ENCODE assay signal across 14 cellular contexts in the genomic region with DNA sequence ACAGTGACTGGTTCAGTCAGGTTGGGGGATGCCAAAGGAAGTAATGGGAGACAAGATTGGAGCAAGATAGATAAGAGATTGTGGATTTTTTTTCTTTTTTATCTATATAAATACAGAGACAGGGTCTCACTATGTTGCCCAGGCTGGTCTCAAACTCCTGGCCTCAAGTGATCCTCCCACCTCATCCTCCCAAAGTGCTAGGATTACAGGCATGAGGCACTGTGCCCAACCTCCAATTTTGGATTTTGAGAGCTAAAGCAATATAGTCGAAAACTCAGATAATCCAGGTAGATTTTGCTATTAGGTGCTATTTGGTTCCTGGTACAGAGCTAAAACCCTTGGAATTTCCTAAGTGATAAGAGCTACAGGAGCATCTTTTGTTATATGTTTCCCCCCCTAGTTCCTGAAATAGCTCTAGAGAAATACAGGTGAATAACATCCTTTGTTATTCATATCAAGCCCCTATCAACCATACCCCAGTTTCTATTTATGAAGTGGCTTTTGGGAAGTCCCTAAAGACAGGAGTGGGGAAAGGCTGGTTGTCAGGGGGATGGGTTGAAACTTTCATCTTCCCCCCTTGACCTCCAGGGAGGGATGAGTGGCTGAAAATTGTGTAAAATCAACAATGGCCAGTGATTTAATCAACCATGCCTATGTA.
DNase-seq lines count a peak whose midpoint lies in the region; ATAC-seq, FAIRE-seq and TF ChIP-seq lines count a peak whose summit lies in the region.
"Had no signal": no experiment of that assay in that cellular context is flagged by ENCODE, and none has a peak within 500 bp of the region (broad histone marks: within the 10 kb centered on the region; RNA-seq: fewer than 3 reads in every experiment).

No MANE protein-coding gene starts in this region.

- H4K20me1 ChIP-seq in H1 (replicated peaks in 1 of 2; ENCODE audit: control insufficient read depth in 1 of 2, insufficient read depth in 2 of 2, low read length in 2 of 2): no peaks in the 10 kb centered on the region
- H4K20me1 ChIP-seq: BLaER1 treated with 17β-estradiol and CSF1 and Interleukin-3, amounts not matched to agents 10 nM and 100 nM had no signal

- H3K4me2 ChIP-seq in H1 (ENCODE audit: insufficient read depth in 1 of 2, low read depth in 2 of 2, low read length in 2 of 2): no peak overlapping the region
- no peak overlapping the region for H3K4me2 ChIP-seq in trophoblast cell (ENCODE audit: low read length)

- WGBS in H1 (ENCODE audit: extremely low coverage in 1 of 2, insufficient coverage in 1 of 2, insufficient read length in 1 of 2, insufficient replicate concordance in 2 of 2, low coverage in 1 of 2, low lambda C conversion rate in 2 of 2, missing lambda C conversion rate in 1 of 2), 2 experiments: 80% methylated on average over 1 of the region's 1 CpG; no CpG with 5 or more reads in 1 of the 2 experiments
- no CpG with 5 or more reads among the region's 1 CpG for WGBS in trophoblast cell (ENCODE audit: extremely low coverage, insufficient coverage, insufficient read length)

- H4K5ac ChIP-seq in H1 (ENCODE audit: insufficient read length, low read depth, low read length): peak overlapping the region; percentile 2

- H3K27ac ChIP-seq in H1 (ENCODE audit: low read depth, low read length) (peak overlapping the region; percentile 38; the same call in 1 of the 2 replicates), trophoblast cell (ENCODE audit: low read depth, low read length) (no peak overlapping the region), caudate nucleus (ENCODE audit: low read depth, low read length) (no peak overlapping the region)

- H2AK5ac ChIP-seq in H1 (ENCODE audit: low read depth, low read length): no peak overlapping the region; the same call in 1 of the 2 replicates
- no peak overlapping the region for H2AK5ac ChIP-seq in trophoblast cell (ENCODE audit: low read length)

- POLR2A ChIA-PET in H1 (lab: Charles Lee; ENCODE audit: partially characterized antibody): no interaction called here

- 0 out of 2 replicates have a peak overlapping the region, but pooled peaks have one; percentile 66 for H2BK15ac ChIP-seq in H1 (ENCODE audit: low read length)

- H2AFZ ChIP-seq in H1 (ENCODE audit: low read length) (no peak overlapping the region), trophoblast cell (ENCODE audit: insufficient read depth, low read length, poor library complexity) (no peak overlapping the region)

- H2BK12ac ChIP-seq in H1 (ENCODE audit: low read depth, low read length) (peak overlapping the region; percentile 84), trophoblast cell (ENCODE audit: low read length) (no peak overlapping the region)

- ATAC-seq in HG02610 (IDR thresholded peaks at IDR 0.05; ENCODE audit: unreplicated experiment): peak; percentile 43
- ATAC-seq: CD8-positive, alpha-beta T cell; Panc1 had no signal

- TF ChIP-seq EP300 in H1 (IDR thresholded peaks at IDR 0.05; ENCODE audit: borderline replicate concordance in 1 of 2, low read depth in 2 of 2, low read length in 2 of 2): peak in 1 of 2 experiments; percentile 88; a peak in 2 of 3 replicates

- H3K79me1 ChIP-seq in H1 (ENCODE audit: low read depth, low read length) (no peaks in the 10 kb centered on the region), trophoblast cell (ENCODE audit: low read length) (peaks cover 4% of the 10 kb centered on the region)

- H3K56ac ChIP-seq in H1 (replicated peaks; ENCODE audit: insufficient read length, low read depth, low read length): no peak overlapping the region

- H3K23me2 ChIP-seq in H1 (ENCODE audit: low read depth, low read length): no peaks in the 10 kb centered on the region

- peaks cover 0 to 11% (median 5%) of the 10 kb centered on the region in 4 experiments; a peak in 2 of 7 replicates for H3K4me1 ChIP-seq in H1 (replicated peaks in 1 of 4; ENCODE audit: control insufficient read depth in 3 of 4, insufficient read depth in 4 of 4, low read length in 3 of 4)
- no peaks in the 10 kb centered on the region for H3K4me1 ChIP-seq in trophoblast cell (ENCODE audit: control insufficient read depth in 1 of 2, insufficient read depth in 2 of 2, low read length in 2 of 2)

- peak overlapping the region; percentile 99; the same call in 1 of the 2 replicates for H2BK20ac ChIP-seq in H1 (ENCODE audit: low read length)

- CTCF ChIA-PET in H1 (lab: Charles Lee; ENCODE audit: partially characterized antibody): interaction anchor here (0.6 kb wide), 1 partner anchor 619 kb away, joined by 3 read pairs; no protein-coding TSS in a partner anchor

- TF ChIP-seq CTCF in H1 (IDR thresholded peaks at IDR 0.05; ENCODE audit: control extremely low read depth in 1 of 3, insufficient read depth in 1 of 3, low read depth in 1 of 3, low read length in 3 of 3): no peak

- H3K4me3 ChIP-seq in H1 (ENCODE audit: extremely low read depth in 1 of 4, insufficient read depth in 2 of 4, low read depth in 3 of 4, low read length in 4 of 4) (no peak overlapping the region), trophoblast cell (ENCODE audit: low read depth, low read length) (no peak overlapping the region)
- H3K4me3 ChIP-seq: BLaER1 treated with 17β-estradiol and CSF1 and Interleukin-3, amounts not matched to agents 10 nM and 100 nM had no signal

- H3K9me3 ChIP-seq in H1 (ENCODE audit: insufficient read depth in 2 of 2, low read depth in 1 of 2, low read length in 1 of 2): no peaks in the 10 kb centered on the region; a peak in 2 of 4 replicates
- no peaks in the 10 kb centered on the region for H3K9me3 ChIP-seq in trophoblast cell (ENCODE audit: insufficient read depth, low read depth, low read length)
- H3K9me3 ChIP-seq: BLaER1 treated with 17β-estradiol and CSF1 and Interleukin-3, amounts not matched to agents 10 nM and 100 nM had no signal

- H3K14ac ChIP-seq in H1 (ENCODE audit: insufficient read length) (no peak overlapping the region), trophoblast cell (ENCODE audit: low read length) (peak overlapping the region; percentile 74)

- H3K4ac ChIP-seq in H1 (replicated peaks; ENCODE audit: insufficient read length, low read depth, low read length) (peak overlapping the region; percentile 54), trophoblast cell (ENCODE audit: low read depth, low read length) (no peak overlapping the region)

- H2BK120ac ChIP-seq in H1 (replicated peaks; ENCODE audit: low read depth, low read length): peak overlapping the region; percentile 39
- H2BK120ac ChIP-seq in trophoblast cell (ENCODE audit: insufficient read depth, low read length, poor library complexity): peak overlapping the region; percentile 90

- no peak overlapping the region for H4K8ac ChIP-seq in H1 (ENCODE audit: extremely low read depth, insufficient read depth, low read length)
- peak overlapping the region; percentile 53 for H4K8ac ChIP-seq in trophoblast cell (ENCODE audit: low read depth, low read length)

- peak; percentile 9 for FAIRE-seq in GM12892 (lab: Jason Lieb, UNC)
- FAIRE-seq in H1 (lab: Jason Lieb, UNC): no peak
- FAIRE-seq: D721Med had no signal

- H3K18ac ChIP-seq in H1 (ENCODE audit: extremely low read depth, low read length) (peak overlapping the region; percentile 74; the same call in 1 of the 2 replicates), trophoblast cell (ENCODE audit: low read length) (no peak overlapping the region)

- no peaks in the 10 kb centered on the region; a peak in 1 of 8 replicates for H3K36me3 ChIP-seq in H1 (ENCODE audit: control insufficient read depth in 2 of 4, insufficient read depth in 4 of 4, low read length in 3 of 4)
- no peaks in the 10 kb centered on the region for H3K36me3 ChIP-seq in trophoblast cell (ENCODE audit: control insufficient read depth in 1 of 2, insufficient read depth in 2 of 2, low read length in 2 of 2)
- H3K36me3 ChIP-seq: BLaER1 treated with 17β-estradiol and CSF1 and Interleukin-3, amounts not matched to agents 10 nM and 100 nM had no signal

- no peak for TF ChIP-seq RAD21 in H1 (IDR thresholded peaks at IDR 0.05 in 1 of 2, conservative IDR thresholded peaks at IDR 0.05 in 1 of 2; ENCODE audit: low read depth in 2 of 2, low read length in 2 of 2)

- H2BK5ac ChIP-seq in H1 (ENCODE audit: low read depth, low read length): peak overlapping the region; percentile 96; the same call in 1 of the 2 replicates
- peak overlapping the region; percentile 73 for H2BK5ac ChIP-seq in trophoblast cell (ENCODE audit: low read depth, low read length, poor library complexity)

- no peak overlapping the region for H4K12ac ChIP-seq in trophoblast cell (ENCODE audit: low read depth, low read length)

- H3K79me2 ChIP-seq in H1 (ENCODE audit: control insufficient read depth in 1 of 2, insufficient read depth in 2 of 2, low read length in 2 of 2) (no peaks in the 10 kb centered on the region), trophoblast cell (ENCODE audit: control insufficient read depth, insufficient read depth, low read length, poor library complexity) (no peaks in the 10 kb centered on the region)

- TF ChIP-seq POLR2A in GM12892 (IDR thresholded peaks at IDR 0.05; ENCODE audit: low read depth, low read length) (no peak), H1 (IDR thresholded peaks at IDR 0.05; ENCODE audit: control extremely low read depth in 1 of 2, low read depth in 2 of 2, low read length in 2 of 2) (no peak)

- H4K91ac ChIP-seq in H1 (replicated peaks; ENCODE audit: insufficient read length, low read length) (peak overlapping the region; percentile 85), trophoblast cell (ENCODE audit: low read depth, low read length) (peak overlapping the region; percentile 73)

- H3K27me3 ChIP-seq in H1 (replicated peaks in 1 of 4; ENCODE audit: control insufficient read depth in 3 of 4, extremely low read depth in 1 of 4, insufficient read depth in 3 of 4, low read length in 3 of 4) (peaks cover 0 to 2% (median 0%) of the 10 kb centered on the region in 4 experiments; a peak in 1 of 7 replicates), trophoblast cell (ENCODE audit: insufficient read depth, low read length) (no peaks in the 10 kb centered on the region)
- H3K27me3 ChIP-seq: BLaER1 treated with 17β-estradiol and CSF1 and Interleukin-3, amounts not matched to agents 10 nM and 100 nM had no signal

- DNase-seq in GM12892 (ENCODE audit: insufficient read length) (no peak), H1 (ENCODE audit: low read depth in 1 of 2, low spot score in 2 of 2) (no peak), trophoblast cell (no peak), caudate nucleus (lab: John Stamatoyannopoulos, UW) (no peak), retina (no peak), HPDE6-E6E7 (ENCODE audit: extremely low spot score) (no peak)
- DNase-seq: CD8-positive, alpha-beta T cell; HFFc6; NCI-H1105; NCI-H2081 treated with DMSO at 0.1 percent for 48 hours had no signal

- H3K23ac ChIP-seq in H1 (ENCODE audit: insufficient read length) (no peak overlapping the region), trophoblast cell (ENCODE audit: low read length) (no peak overlapping the region)

- H3K9ac ChIP-seq in H1 (replicated peaks in 1 of 4; ENCODE audit: extremely low read depth in 1 of 4, low read depth in 3 of 4, low read length in 3 of 4) (no peak overlapping the region), trophoblast cell (ENCODE audit: low read length) (no peak overlapping the region)
- H3K9ac ChIP-seq: BLaER1 treated with 17β-estradiol and CSF1 and Interleukin-3, amounts not matched to agents 10 nM and 100 nM had no signal

TF ChIP-seq in H1, 55 proteins besides CTCF, POLR2A, EP300 and RAD21 (continues in another document):
- no peak for TF ChIP-seq EGR1 (IDR thresholded peaks at IDR 0.05; ENCODE audit: borderline replicate concordance, low read depth, low read length)
- TF ChIP-seq YY1 (IDR thresholded peaks at IDR 0.05; ENCODE audit: low read depth, low read length): no peak
